Comparison of ENCODE assay signal across 20 cellular contexts in the genomic region with DNA sequence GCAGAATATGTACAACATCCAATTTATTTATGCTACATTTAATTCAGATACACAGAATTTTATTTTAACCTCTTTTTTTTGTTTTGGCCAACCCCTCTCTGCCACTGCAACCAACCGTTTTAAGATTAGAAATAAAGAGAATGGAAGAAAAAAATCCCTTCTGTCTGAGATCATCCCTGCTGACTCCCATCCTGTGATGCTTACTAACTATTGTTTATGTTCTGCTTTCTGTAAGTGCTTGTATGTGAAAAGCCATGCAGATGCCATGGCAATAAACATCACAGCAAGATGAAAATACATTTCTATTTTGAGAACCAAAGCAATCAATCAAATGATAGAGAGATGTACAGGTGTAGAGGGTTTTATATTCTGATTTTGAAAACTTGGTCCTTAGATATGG.
A peak's percentile ranks its signal among the peaks of the same experiment; 100 is the strongest.
DNase-seq lines count a peak whose midpoint lies in the region; ATAC-seq and TF ChIP-seq lines count a peak whose summit lies in the region.
"Had no signal": no experiment of that assay in that cellular context is flagged by ENCODE, and none has a peak within 500 bp of the region (broad histone marks: within the 10 kb centered on the region; RNA-seq: fewer than 3 reads in every experiment).

No MANE protein-coding gene starts in this region.

- no peak overlapping the region for H3K23ac ChIP-seq in IMR-90 (ENCODE audit: low read depth, low read length)

- H3K9ac ChIP-seq in IMR-90 (ENCODE audit: low read depth, low read length) (no peak overlapping the region), neural cell (ENCODE audit: low read length) (no peak overlapping the region)
- H3K9ac ChIP-seq: BLaER1 treated with 17β-estradiol and CSF1 and Interleukin-3, amounts not matched to agents 10 nM and 100 nM had no signal

- H2BK20ac ChIP-seq in IMR-90 (ENCODE audit: low read depth, low read length) = no peak overlapping the region

- ATAC-seq in IMR-90 (ENCODE audit: low read depth) = peak; percentile 67
- ATAC-seq: A549; CD8-positive, alpha-beta T cell had no signal

- H2BK120ac ChIP-seq in IMR-90 (ENCODE audit: low read depth, low read length) = peak overlapping the region; percentile 19; the same call in 1 of the 2 replicates

- TF ChIP-seq RAD21 in IMR-90 (IDR thresholded peaks at IDR 0.05; ENCODE audit: low read length) = no peak
- no peak for TF ChIP-seq RAD21 in neural cell (conservative IDR thresholded peaks at IDR 0.05)

- WGBS in IMR-90 (ENCODE audit: extremely low coverage in 2 of 2, insufficient read length in 1 of 2), 2 experiments = no CpG with 5 or more reads among the region's 1 CpG

- H3K9me1 ChIP-seq in IMR-90 (ENCODE audit: insufficient read depth, low read length) = peaks cover 3% of the 10 kb centered on the region; the same call in 1 of the 2 replicates

- H3F3A ChIP-seq in neural cell (ENCODE audit: insufficient read depth, low read length, poor library complexity, severe bottlenecking) = no peaks in the 10 kb centered on the region

- H3K79me1 ChIP-seq in IMR-90 (ENCODE audit: low read depth in 1 of 2, low read length in 2 of 2) = peaks cover 0 to 7% of the 10 kb centered on the region in 2 experiments; a peak in 2 of 4 replicates

- H3K36me3 ChIP-seq in IMR-90 (ENCODE audit: control insufficient read depth, insufficient read depth, low read length) (no peaks in the 10 kb centered on the region), neural cell (ENCODE audit: insufficient read depth, low read length) (no peaks in the 10 kb centered on the region)
- H3K36me3 ChIP-seq: BLaER1 treated with 17β-estradiol and CSF1 and Interleukin-3, amounts not matched to agents 10 nM and 100 nM had no signal

- no peak overlapping the region for H2AK5ac ChIP-seq in IMR-90 (ENCODE audit: low read depth, low read length)

- H4K20me1 ChIP-seq in IMR-90 (ENCODE audit: insufficient read depth, low read length) (no peaks in the 10 kb centered on the region), neural cell (ENCODE audit: insufficient read depth) (no peaks in the 10 kb centered on the region)
- H4K20me1 ChIP-seq: BLaER1 treated with 17β-estradiol and CSF1 and Interleukin-3, amounts not matched to agents 10 nM and 100 nM had no signal

- peak; percentile 28 for DNase-seq in ELR (ENCODE audit: low read depth)
- peak; percentile 59 for DNase-seq in IMR-90
- no peak for DNase-seq in COLO829 (ENCODE audit: low spot score)
- no peak for DNase-seq in SW480 (ENCODE audit: low spot score)
- DNase-seq: AML-193; CD4-positive, alpha-beta T cell; CD8-positive, alpha-beta T cell; COR-L47; DMS 273 treated with DMSO at 0.1 percent for 48 hours; DMS153; DMS53; DMS79; DND-41; EL; GF-D8 had no signal

- H3K27me3 ChIP-seq in IMR-90 (ENCODE audit: control insufficient read depth, insufficient read depth, low read length) (no peaks in the 10 kb centered on the region), neural cell (ENCODE audit: insufficient read depth, low read depth, low read length) (no peaks in the 10 kb centered on the region)
- H3K27me3 ChIP-seq: BLaER1 treated with 17β-estradiol and CSF1 and Interleukin-3, amounts not matched to agents 10 nM and 100 nM had no signal

- no peak overlapping the region for H4K91ac ChIP-seq in IMR-90 (ENCODE audit: insufficient read depth, low read depth, low read length)

- H4K5ac ChIP-seq in IMR-90 (ENCODE audit: low read depth, low read length) = no peak overlapping the region

- no peak overlapping the region for H2AK9ac ChIP-seq in IMR-90 (replicated peaks; ENCODE audit: low read depth, low read length, poor library complexity)

- no peak for TF ChIP-seq EP300 in neural cell (conservative IDR thresholded peaks at IDR 0.05; ENCODE audit: poor library complexity, severe bottlenecking)

- no peaks in the 10 kb centered on the region for H3K9me2 ChIP-seq in neural cell (ENCODE audit: insufficient read depth, low read length)

- H3K14ac ChIP-seq in IMR-90 (replicated peaks; ENCODE audit: low read depth, low read length) = no peak overlapping the region

- H3K9me3 ChIP-seq in IMR-90 (ENCODE audit: control insufficient read depth, insufficient read depth, low read length) (no peaks in the 10 kb centered on the region), neural cell (ENCODE audit: low read length) (no peaks in the 10 kb centered on the region)
- H3K9me3 ChIP-seq: A549; BLaER1 treated with 17β-estradiol and CSF1 and Interleukin-3, amounts not matched to agents 10 nM and 100 nM had no signal

- no peak overlapping the region for H3K4me2 ChIP-seq in IMR-90 (ENCODE audit: low read depth, low read length)
- no peak overlapping the region for H3K4me2 ChIP-seq in neural cell (ENCODE audit: low read length)
- H3K4me2 ChIP-seq: A549; BLaER1 treated with 17β-estradiol and CSF1 and Interleukin-3, amounts not matched to agents 10 nM and 100 nM had no signal

- H3K79me2 ChIP-seq in neural cell (replicated peaks; ENCODE audit: insufficient read depth, low read length) = no peaks in the 10 kb centered on the region

- H3K4me3 ChIP-seq in IMR-90 (ENCODE audit: insufficient read depth, low read depth, low read length) = no peak overlapping the region
- no peak overlapping the region for H3K4me3 ChIP-seq in neural cell (ENCODE audit: low read length)
- H3K4me3 ChIP-seq: A549; BLaER1 treated with 17β-estradiol and CSF1 and Interleukin-3, amounts not matched to agents 10 nM and 100 nM had no signal

- no peak overlapping the region for H2BK15ac ChIP-seq in IMR-90 (ENCODE audit: low read depth, low read length)

- H3K27ac ChIP-seq in IMR-90 (ENCODE audit: insufficient read depth, low read length) = no peak overlapping the region
- H3K27ac ChIP-seq in neural cell (ENCODE audit: low read length) = no peak overlapping the region
- H3K27ac ChIP-seq: 22Rv1; A549; BLaER1 treated with 17β-estradiol and CSF1 and Interleukin-3, amounts not matched to agents 10 nM and 100 nM; C4-2B had no signal

- H2BK5ac ChIP-seq in IMR-90 (ENCODE audit: low read depth, low read length, poor library complexity, severe bottlenecking) = no peak overlapping the region

- no peak overlapping the region for H3K4ac ChIP-seq in IMR-90 (ENCODE audit: low read depth, low read length)

- POLR2A ChIA-PET in IMR-90 (lab: Charles Lee; ENCODE audit: unreplicated experiment) = no interaction called here

- intact Hi-C loops in IMR-90 (cut with micrococcal nuclease) = no loop called here

- TF ChIP-seq CTCF in IMR-90 (conservative IDR thresholded peaks at IDR 0.05; ENCODE audit: low read depth, low read length) (no peak), neural cell (IDR thresholded peaks at IDR 0.05; ENCODE audit: poor library complexity, severe bottlenecking) (no peak)

- BruUV-seq in IMR-90 (replicated peaks; lab: Mats Ljungman, UMichigan) = no TSS peak

- TF ChIP-seq POLR2A in IMR-90 (IDR thresholded peaks at IDR 0.05; ENCODE audit: low read depth, low read length) = no peak

- no peak overlapping the region for H4K8ac ChIP-seq in IMR-90 (ENCODE audit: low read depth in 2 of 2, low read length in 2 of 2)

- no peak overlapping the region for H2AFZ ChIP-seq in IMR-90 (replicated peaks; ENCODE audit: low read length, poor library complexity)
- no peak overlapping the region for H2AFZ ChIP-seq in neural cell (ENCODE audit: low read depth, low read length)

- CTCF ChIA-PET in IMR-90 (lab: Yijun Ruan, JAX) = no interaction called here

- in situ Hi-C loops in IMR-90 (cut with MboI; ENCODE audit: low sequenced_read_pairs) = no loop called here

- H3K18ac ChIP-seq in IMR-90 (ENCODE audit: low read depth, low read length) = no peak overlapping the region

- no peaks in the 10 kb centered on the region for H3K4me1 ChIP-seq in IMR-90 (ENCODE audit: control insufficient read depth, insufficient read depth, low read length)
- H3K4me1 ChIP-seq: A549; BLaER1 treated with 17β-estradiol and CSF1 and Interleukin-3, amounts not matched to agents 10 nM and 100 nM had no signal

- dilution Hi-C loops in IMR-90 (cut with HindIII; ENCODE audit: low sequenced_read_pairs, unreplicated experiment) = no loop called here

- H3K56ac ChIP-seq in IMR-90 (ENCODE audit: extremely low read depth, insufficient read depth, low read length) = no peak overlapping the region

TF ChIP-seq in IMR-90, 13 proteins besides CTCF, POLR2A, EP300 and RAD21:
- TF ChIP-seq MXI1 (IDR thresholded peaks at IDR 0.05; ENCODE audit: borderline replicate concordance, low read depth, low read length) = no peak
- TF ChIP-seq MAZ (IDR thresholded peaks at IDR 0.05; ENCODE audit: borderline replicate concordance, low read depth, low read length) = no peak
- TF ChIP-seq BHLHE40 (IDR thresholded peaks at IDR 0.05; ENCODE audit: low read depth, low read length) = no peak
- TF ChIP-seq CHD1 (IDR thresholded peaks at IDR 0.05; ENCODE audit: low read depth, low read length) = no peak
- TF ChIP-seq CEBPB (IDR thresholded peaks at IDR 0.05; ENCODE audit: low read depth, low read length) = no peak
TF ChIP-seq in IMR-90: peak in this region for 0.

TF ChIP-seq in neural cell, 6 proteins besides CTCF, POLR2A, EP300 and RAD21:
- TF ChIP-seq POLR2AphosphoS5 (IDR thresholded peaks at IDR 0.05) = peak; percentile 33
- TF ChIP-seq, protein P1, sequence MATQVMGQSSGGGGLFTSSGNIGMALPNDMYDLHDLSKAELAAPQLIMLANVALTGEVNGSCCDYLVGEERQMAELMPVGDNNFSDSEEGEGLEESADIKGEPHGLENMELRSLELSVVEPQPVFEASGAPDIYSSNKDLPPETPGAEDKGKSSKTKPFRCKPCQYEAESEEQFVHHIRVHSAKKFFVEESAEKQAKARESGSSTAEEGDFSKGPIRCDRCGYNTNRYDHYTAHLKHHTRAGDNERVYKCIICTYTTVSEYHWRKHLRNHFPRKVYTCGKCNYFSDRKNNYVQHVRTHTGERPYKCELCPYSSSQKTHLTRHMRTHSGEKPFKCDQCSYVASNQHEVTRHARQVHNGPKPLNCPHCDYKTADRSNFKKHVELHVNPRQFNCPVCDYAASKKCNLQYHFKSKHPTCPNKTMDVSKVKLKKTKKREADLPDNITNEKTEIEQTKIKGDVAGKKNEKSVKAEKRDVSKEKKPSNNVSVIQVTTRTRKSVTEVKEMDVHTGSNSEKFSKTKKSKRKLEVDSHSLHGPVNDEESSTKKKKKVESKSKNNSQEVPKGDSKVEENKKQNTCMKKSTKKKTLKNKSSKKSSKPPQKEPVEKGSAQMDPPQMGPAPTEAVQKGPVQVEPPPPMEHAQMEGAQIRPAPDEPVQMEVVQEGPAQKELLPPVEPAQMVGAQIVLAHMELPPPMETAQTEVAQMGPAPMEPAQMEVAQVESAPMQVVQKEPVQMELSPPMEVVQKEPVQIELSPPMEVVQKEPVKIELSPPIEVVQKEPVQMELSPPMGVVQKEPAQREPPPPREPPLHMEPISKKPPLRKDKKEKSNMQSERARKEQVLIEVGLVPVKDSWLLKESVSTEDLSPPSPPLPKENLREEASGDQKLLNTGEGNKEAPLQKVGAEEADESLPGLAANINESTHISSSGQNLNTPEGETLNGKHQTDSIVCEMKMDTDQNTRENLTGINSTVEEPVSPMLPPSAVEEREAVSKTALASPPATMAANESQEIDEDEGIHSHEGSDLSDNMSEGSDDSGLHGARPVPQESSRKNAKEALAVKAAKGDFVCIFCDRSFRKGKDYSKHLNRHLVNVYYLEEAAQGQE (IDR thresholded peaks at IDR 0.05; ENCODE audit: borderline replicate concordance) = no peak
TF ChIP-seq in neural cell: peak in this region for 1.

Comparison
In these comparisons a context has a peak if more than half of its experiments do, and no peak if none do; other contexts are left out.
1. DNase-seq: peak in ELR (single experiment) and IMR-90 (single experiment); none in COLO829 (single experiment) and SW480 (single experiment).